Comparison of ENCODE assay signal across 13 cellular contexts in the genomic region with DNA sequence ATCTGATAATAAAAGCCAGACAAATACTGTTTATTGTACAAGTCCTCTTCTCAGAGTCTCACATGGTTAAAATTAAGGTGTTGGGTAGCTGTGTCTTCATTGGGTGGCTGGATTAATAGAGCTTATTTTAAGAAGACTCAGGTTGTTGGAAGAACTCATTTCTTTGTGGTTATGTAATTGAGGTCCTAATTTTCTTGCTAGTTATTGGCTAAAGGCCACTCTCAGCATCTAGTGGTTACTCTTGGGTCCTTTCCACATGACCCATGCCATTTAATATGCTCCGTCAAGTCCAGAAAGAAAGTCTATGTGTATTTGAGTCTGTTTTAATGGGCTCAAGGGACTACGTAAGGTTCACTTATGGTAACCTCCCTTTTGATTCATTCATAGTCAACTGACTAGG.
DNase-seq lines count a peak whose midpoint lies in the region; ATAC-seq and TF ChIP-seq lines count a peak whose summit lies in the region.
"Had no signal": no experiment of that assay in that cellular context is flagged by ENCODE, and none has a peak within 500 bp of the region (broad histone marks: within the 10 kb centered on the region; RNA-seq: fewer than 3 reads in every experiment).

No MANE protein-coding gene starts in this region.

- H3K4me1 Mint-ChIP-seq in stimulated activated effector memory CD8-positive, alpha-beta T cell treated with anti-CD3 and anti-CD28 coated beads, Interleukin-12 subunit alpha, Interleukin-12 subunit beta, amount 100 ng/mL, for 72 hours, result no peaks in the 10 kb centered on the region
- H3K4me1 Mint-ChIP-seq: CD8-positive, alpha-beta memory T cell had no signal

- no peak overlapping the region for H3K27ac Mint-ChIP-seq in stimulated activated effector memory CD8-positive, alpha-beta T cell treated with anti-CD3 and anti-CD28 coated beads, Interleukin-12 subunit alpha, Interleukin-12 subunit beta, amount 100 ng/mL, for 72 hours
- H3K27ac Mint-ChIP-seq: CD8-positive, alpha-beta memory T cell had no signal

- in situ Hi-C loops in astrocyte of the spinal cord (cut with HindIII; ENCODE audit: low sequenced_read_pairs) (no loop called here), transverse colon (cut with MboI; ENCODE audit: low pct_ligation_motif_present in 1 of 4, low pct_unique_long_range_greater_than_20kb in 1 of 4, low sequenced_read_pairs in 3 of 4) (no loop called here)

- H3K4me3 ChIP-seq in RWPE2 (ENCODE audit: severe bottlenecking) (no peak overlapping the region), astrocyte of the spinal cord (ENCODE audit: low read depth, low read length) (no peak overlapping the region), mesodermal cell (ENCODE audit: extremely low read depth, insufficient read depth, low read length, poor library complexity, severe bottlenecking) (no peak overlapping the region), transverse colon (no peak overlapping the region)
- H3K4me3 ChIP-seq: BLaER1 had no signal

- H3K27ac ChIP-seq in RWPE2 (ENCODE audit: poor library complexity, severe bottlenecking) (peak overlapping the region; percentile 29), mesodermal cell (ENCODE audit: low read depth, low read length, severe bottlenecking) (peak overlapping the region; percentile 55), transverse colon (no peak overlapping the region)
- H3K27ac ChIP-seq: BLaER1 had no signal

- H3K27me3 ChIP-seq in RWPE2 (ENCODE audit: insufficient read depth, poor library complexity, severe bottlenecking) (no peaks in the 10 kb centered on the region), transverse colon (no peaks in the 10 kb centered on the region)
- H3K27me3 ChIP-seq: BLaER1 had no signal

- no peak for ATAC-seq in RWPE2 (ENCODE audit: low read depth)
- no peak for ATAC-seq in stimulated activated effector memory CD8-positive, alpha-beta T cell treated with anti-CD3 and anti-CD28 coated beads, Interleukin-12 subunit alpha, Interleukin-12 subunit beta, amount 100 ng/mL, for 72 hours

- no peak overlapping the region for H3K4me3 Mint-ChIP-seq in stimulated activated effector memory CD8-positive, alpha-beta T cell treated with anti-CD3 and anti-CD28 coated beads, Interleukin-12 subunit alpha, Interleukin-12 subunit beta, amount 100 ng/mL, for 72 hours
- H3K4me3 Mint-ChIP-seq: CD8-positive, alpha-beta memory T cell had no signal

- no peak for TF ChIP-seq POLR2A in transverse colon (IDR thresholded peaks at IDR 0.05)

- TF ChIP-seq CTCF in RWPE2 (IDR thresholded peaks at IDR 0.05; ENCODE audit: poor library complexity, severe bottlenecking) (no peak), astrocyte of the spinal cord (IDR thresholded peaks at IDR 0.05; ENCODE audit: low read depth, low read length) (no peak), transverse colon (IDR thresholded peaks at IDR 0.05) (no peak)

- TF ChIP-seq EP300 in transverse colon (IDR thresholded peaks at IDR 0.05; ENCODE audit: low read depth), result no peak

- peak; percentile 3 for DNase-seq in H4 (ENCODE audit: low spot score)
- DNase-seq in RWPE2 (ENCODE audit: low spot score), result no peak
- DNase-seq in astrocyte of the spinal cord (ENCODE audit: low read depth, low spot score), result peak; percentile 91
- DNase-seq in activated T-cell treated with anti-CD3 and anti-CD28 coated beads, Interleukin-2, amount 50 U/mL, for 48 hours, result no peak
- DNase-seq in pons (ENCODE audit: low spot score), result no peak
- no peak for DNase-seq in stimulated activated effector memory CD8-positive, alpha-beta T cell treated with anti-CD3 and anti-CD28 coated beads, Interleukin-12 subunit alpha, Interleukin-12 subunit beta, amount 100 ng/mL, for 72 hours (ENCODE audit: low spot score in 2 of 2)
- DNase-seq in transverse colon, result no peak
- DNase-seq: 8988T; AML-193; Caco-2; CD8-positive, alpha-beta memory T cell had no signal

- no CpG with 5 or more reads among the region's 2 CpGs for WGBS in mesodermal cell (ENCODE audit: insufficient coverage in 2 of 2), 2 experiments
- 82 to 87% methylated on average over 2 of the region's 2 CpGs for WGBS in transverse colon (ENCODE audit: low coverage in 1 of 2), 2 donors

- H3K9me3 ChIP-seq in RWPE2 (ENCODE audit: severe bottlenecking) (no peaks in the 10 kb centered on the region), mesodermal cell (ENCODE audit: control insufficient read depth, low read length) (no peaks in the 10 kb centered on the region), transverse colon (no peaks in the 10 kb centered on the region)
- H3K9me3 ChIP-seq: BLaER1, Caco-2 had no signal

- no peaks in the 10 kb centered on the region for H3K36me3 Mint-ChIP-seq in stimulated activated effector memory CD8-positive, alpha-beta T cell treated with anti-CD3 and anti-CD28 coated beads, Interleukin-12 subunit alpha, Interleukin-12 subunit beta, amount 100 ng/mL, for 72 hours

- peaks cover 17% of the 10 kb centered on the region for H3K9me3 Mint-ChIP-seq in stimulated activated effector memory CD8-positive, alpha-beta T cell treated with anti-CD3 and anti-CD28 coated beads, Interleukin-12 subunit alpha, Interleukin-12 subunit beta, amount 100 ng/mL, for 72 hours

- intact Hi-C loops in transverse colon (cut with DNase I; ENCODE audit: low total_unique reads), result no loop called here

- peaks cover 12% of the 10 kb centered on the region for H3K4me1 ChIP-seq in RWPE2 (ENCODE audit: insufficient read depth, poor library complexity, severe bottlenecking)
- peaks cover 11% of the 10 kb centered on the region for H3K4me1 ChIP-seq in mesodermal cell (ENCODE audit: control insufficient read depth, insufficient read depth, low read length, poor library complexity, severe bottlenecking)
- no peaks in the 10 kb centered on the region for H3K4me1 ChIP-seq in transverse colon
- H3K4me1 ChIP-seq: BLaER1, Caco-2 had no signal

- H3K36me3 ChIP-seq in RWPE2 (ENCODE audit: low read depth) (no peaks in the 10 kb centered on the region), mesodermal cell (ENCODE audit: control insufficient read depth, insufficient read depth, low read length) (no peaks in the 10 kb centered on the region), transverse colon (no peaks in the 10 kb centered on the region)
- H3K36me3 ChIP-seq: BLaER1 had no signal

Comparison
In these comparisons a context has a peak if more than half of its experiments do, and no peak if none do; other contexts are left out.
1. DNase-seq: peak in H4 (single experiment) and astrocyte of the spinal cord (single experiment); none in RWPE2 (single experiment), activated T-cell treated with anti-CD3 and anti-CD28 coated beads, Interleukin-2, amount 50 U/mL, for 48 hours (0 of 2), pons (single experiment), stimulated activated effector memory CD8-positive, alpha-beta T cell treated with anti-CD3 and anti-CD28 coated beads, Interleukin-12 subunit alpha, Interleukin-12 subunit beta, amount 100 ng/mL, for 72 hours (0 of 2) and transverse colon (single experiment).
2. H3K27ac ChIP-seq: peak in RWPE2 (single experiment) and mesodermal cell (single experiment); none in transverse colon (0 of 4).